1 cellular context compared by ENCODE assay signal in the genomic region with DNA sequence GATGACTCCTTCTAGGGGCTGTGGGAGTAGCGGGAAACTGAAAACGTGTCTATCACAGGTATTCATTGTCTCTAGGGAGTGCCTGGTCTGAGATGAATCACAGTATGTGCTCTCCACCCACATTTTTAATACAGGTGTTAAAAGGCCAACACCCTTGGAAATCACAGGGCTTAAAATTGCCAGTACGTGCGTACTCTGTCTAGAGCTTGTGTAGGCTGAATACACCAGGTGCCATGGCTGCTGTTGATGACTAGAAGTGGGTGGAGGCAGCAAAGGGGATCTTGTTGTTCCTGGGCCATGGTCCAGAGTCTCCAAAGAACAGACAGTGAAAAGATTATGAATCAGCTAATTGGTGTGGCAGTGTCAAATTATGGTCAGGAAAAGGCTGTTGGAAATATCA.
TF ChIP-seq lines count a peak whose summit lies in the region.

No MANE protein-coding gene starts in this region.

TF ChIP-seq in GM12878, 131 proteins besides CTCF, POLR2A, EP300 and RAD21 (continued from another document):
- TF ChIP-seq, protein P1, sequence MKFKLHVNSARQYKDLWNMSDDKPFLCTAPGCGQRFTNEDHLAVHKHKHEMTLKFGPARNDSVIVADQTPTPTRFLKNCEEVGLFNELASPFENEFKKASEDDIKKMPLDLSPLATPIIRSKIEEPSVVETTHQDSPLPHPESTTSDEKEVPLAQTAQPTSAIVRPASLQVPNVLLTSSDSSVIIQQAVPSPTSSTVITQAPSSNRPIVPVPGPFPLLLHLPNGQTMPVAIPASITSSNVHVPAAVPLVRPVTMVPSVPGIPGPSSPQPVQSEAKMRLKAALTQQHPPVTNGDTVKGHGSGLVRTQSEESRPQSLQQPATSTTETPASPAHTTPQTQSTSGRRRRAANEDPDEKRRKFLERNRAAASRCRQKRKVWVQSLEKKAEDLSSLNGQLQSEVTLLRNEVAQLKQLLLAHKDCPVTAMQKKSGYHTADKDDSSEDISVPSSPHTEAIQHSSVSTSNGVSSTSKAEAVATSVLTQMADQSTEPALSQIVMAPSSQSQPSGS (IDR thresholded peaks at IDR 0.05; ENCODE audit: low read length): no peak
- TF ChIP-seq, protein P2, sequence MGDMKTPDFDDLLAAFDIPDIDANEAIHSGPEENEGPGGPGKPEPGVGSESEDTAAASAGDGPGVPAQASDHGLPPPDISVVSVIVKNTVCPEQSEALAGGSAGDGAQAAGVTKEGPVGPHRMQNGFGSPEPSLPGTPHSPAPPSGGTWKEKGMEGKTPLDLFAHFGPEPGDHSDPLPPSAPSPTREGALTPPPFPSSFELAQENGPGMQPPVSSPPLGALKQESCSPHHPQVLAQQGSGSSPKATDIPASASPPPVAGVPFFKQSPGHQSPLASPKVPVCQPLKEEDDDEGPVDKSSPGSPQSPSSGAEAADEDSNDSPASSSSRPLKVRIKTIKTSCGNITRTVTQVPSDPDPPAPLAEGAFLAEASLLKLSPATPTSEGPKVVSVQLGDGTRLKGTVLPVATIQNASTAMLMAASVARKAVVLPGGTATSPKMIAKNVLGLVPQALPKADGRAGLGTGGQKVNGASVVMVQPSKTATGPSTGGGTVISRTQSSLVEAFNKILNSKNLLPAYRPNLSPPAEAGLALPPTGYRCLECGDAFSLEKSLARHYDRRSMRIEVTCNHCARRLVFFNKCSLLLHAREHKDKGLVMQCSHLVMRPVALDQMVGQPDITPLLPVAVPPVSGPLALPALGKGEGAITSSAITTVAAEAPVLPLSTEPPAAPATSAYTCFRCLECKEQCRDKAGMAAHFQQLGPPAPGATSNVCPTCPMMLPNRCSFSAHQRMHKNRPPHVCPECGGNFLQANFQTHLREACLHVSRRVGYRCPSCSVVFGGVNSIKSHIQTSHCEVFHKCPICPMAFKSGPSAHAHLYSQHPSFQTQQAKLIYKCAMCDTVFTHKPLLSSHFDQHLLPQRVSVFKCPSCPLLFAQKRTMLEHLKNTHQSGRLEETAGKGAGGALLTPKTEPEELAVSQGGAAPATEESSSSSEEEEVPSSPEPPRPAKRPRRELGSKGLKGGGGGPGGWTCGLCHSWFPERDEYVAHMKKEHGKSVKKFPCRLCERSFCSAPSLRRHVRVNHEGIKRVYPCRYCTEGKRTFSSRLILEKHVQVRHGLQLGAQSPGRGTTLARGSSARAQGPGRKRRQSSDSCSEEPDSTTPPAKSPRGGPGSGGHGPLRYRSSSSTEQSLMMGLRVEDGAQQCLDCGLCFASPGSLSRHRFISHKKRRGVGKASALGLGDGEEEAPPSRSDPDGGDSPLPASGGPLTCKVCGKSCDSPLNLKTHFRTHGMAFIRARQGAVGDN (IDR thresholded peaks at IDR 0.05): no peak
- TF ChIP-seq NR2F1 (conservative IDR thresholded peaks at IDR 0.05) (peak; percentile 41), MTA2 (IDR thresholded peaks at IDR 0.05; ENCODE audit: low read depth) (peak; percentile 16; the same call in 1 of the 2 replicates), ZNF207 (IDR thresholded peaks at IDR 0.05; ENCODE audit: borderline replicate concordance) (no peak)
- TF ChIP-seq, protein P3, sequence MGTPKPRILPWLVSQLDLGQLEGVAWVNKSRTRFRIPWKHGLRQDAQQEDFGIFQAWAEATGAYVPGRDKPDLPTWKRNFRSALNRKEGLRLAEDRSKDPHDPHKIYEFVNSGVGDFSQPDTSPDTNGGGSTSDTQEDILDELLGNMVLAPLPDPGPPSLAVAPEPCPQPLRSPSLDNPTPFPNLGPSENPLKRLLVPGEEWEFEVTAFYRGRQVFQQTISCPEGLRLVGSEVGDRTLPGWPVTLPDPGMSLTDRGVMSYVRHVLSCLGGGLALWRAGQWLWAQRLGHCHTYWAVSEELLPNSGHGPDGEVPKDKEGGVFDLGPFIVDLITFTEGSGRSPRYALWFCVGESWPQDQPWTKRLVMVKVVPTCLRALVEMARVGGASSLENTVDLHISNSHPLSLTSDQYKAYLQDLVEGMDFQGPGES (IDR thresholded peaks at IDR 0.05): no peak
